ENCODE assay signal across 8 cellular contexts in genomic region chr6:24493945-24494725, GRCh38. TPM values are rescaled to one million over a fixed set of nuclear protein-coding genes. Genes with fewer than 3 reads are reported as not detected.
DNase-seq lines count a peak whose midpoint lies in the region; ATAC-seq, FAIRE-seq and TF ChIP-seq lines count a peak whose summit lies in the region.

No MANE protein-coding gene starts in this region.

- WGBS in GM12878 (ENCODE audit: insufficient coverage, insufficient replicate concordance, low lambda C conversion rate, missing lambda C conversion rate) = 35% methylated on average over 22 of the region's 24 CpGs

- H3K4me3 ChIP-seq in GM12875 (ENCODE audit: low read depth, low read length) = peak overlapping the region; percentile 48
- peak overlapping the region; percentile 79 for H3K4me3 ChIP-seq in GM12878

- FAIRE-seq in GM12878 (lab: Jason Lieb, UNC) = no peak

- H3K36me3 ChIP-seq in GM12878 (ENCODE audit: control insufficient read depth in 2 of 2, insufficient read depth in 2 of 2, low read length in 1 of 2) = no peaks in the 10 kb centered on the region

- H3K4me2 ChIP-seq in GM12878 (ENCODE audit: control insufficient read depth, insufficient read depth) = peak overlapping the region; percentile 90

- H3K9ac ChIP-seq in GM12878 (ENCODE audit: control insufficient read depth, insufficient read depth, low read length) = peak overlapping the region; percentile 21

- no peaks in the 10 kb centered on the region for H3K27me3 ChIP-seq in GM12878 (replicated peaks in 1 of 2; ENCODE audit: control insufficient read depth in 2 of 2, insufficient read depth in 2 of 2, low read length in 1 of 2)

- H2AFZ ChIP-seq in GM12878 (ENCODE audit: control insufficient read depth, low read depth, low read length) = peak overlapping the region; percentile 42

- RAD21 ChIA-PET in GM12878 (lab: Charles Lee; ENCODE audit: unreplicated experiment) = interaction anchor here (0.7 to 5.3 kb wide), 10 partner anchors 23 to 281 kb away, joined by 3 to 81 read pairs (median 6); partner anchors contain the start of gene GMNN

- TF ChIP-seq RAD21 in GM12878 (IDR thresholded peaks at IDR 0.05; ENCODE audit: insufficient read depth, low read depth, low read length) = no peak

- TF ChIP-seq CTCF in GM12875 (IDR thresholded peaks at IDR 0.05; ENCODE audit: borderline replicate concordance, insufficient read depth, low read depth, low read length) (no peak), GM12878 (IDR thresholded peaks at IDR 0.05 in 2 of 3, conservative IDR thresholded peaks at IDR 0.05 in 1 of 3; ENCODE audit: control insufficient read depth in 2 of 3, extremely low read depth in 1 of 3, insufficient read depth in 1 of 3, low read depth in 3 of 3, low read length in 3 of 3) (no peak), mesothelial cell of epicardium (IDR thresholded peaks at IDR 0.05; ENCODE audit: unreplicated experiment) (no peak)

- peaks cover 9% of the 10 kb centered on the region for H3K9me3 Mint-ChIP-seq in mesothelial cell of epicardium

- SMC1A ChIA-PET in GM12878 (lab: Charles Lee; ENCODE audit: uncharacterized antibody, unreplicated experiment) = interaction anchor here (0.9 to 7.4 kb wide), 11 partner anchors 12 to 207 kb away, joined by 3 to 68 read pairs (median 4); no protein-coding TSS in a partner anchor

- H4K20me1 ChIP-seq in GM12878 (ENCODE audit: control insufficient read depth, insufficient read depth) = no peaks in the 10 kb centered on the region

- TF ChIP-seq EP300 in GM12878 (IDR thresholded peaks at IDR 0.05; ENCODE audit: borderline replicate concordance in 1 of 2, control insufficient read depth in 1 of 2, low read depth in 2 of 2, low read length in 2 of 2) = no peak

- POLR2A ChIA-PET in GM12878 (lab: Charles Lee) = interaction anchor here (1.0 to 2.6 kb wide), 5 partner anchors 18 to 173 kb away, joined by 3 to 15 read pairs (median 6); partner anchors contain the start of genes ACOT13 and TDP2

- DNase-seq in GM12878 (ENCODE audit: low read depth, low spot score) = no peak
- DNase-seq in mesothelial cell of epicardium (ENCODE audit: low spot score in 2 of 2, unreplicated experiment in 2 of 2) = no peak
- no peak for DNase-seq in NCI-H1930 (lab: John Stamatoyannopoulos, UW)
- no peak for DNase-seq in EL
- no peak for DNase-seq in effector CD8-positive, alpha-beta T cell (lab: John Stamatoyannopoulos, UW)
- DNase-seq in DMS53 (lab: John Stamatoyannopoulos, UW) = no peak

- no TSS peak for BruUV-seq in GM12878 (replicated peaks; lab: Mats Ljungman, UMichigan)

- H3K4me1 ChIP-seq in GM12878 (ENCODE audit: control insufficient read depth, insufficient read depth, low read length) = peaks cover 3% of the 10 kb centered on the region; the same call in 1 of the 2 replicates

- H3K27ac Mint-ChIP-seq in mesothelial cell of epicardium = no peak overlapping the region

- no peaks in the 10 kb centered on the region; the same call in 2 of the 3 replicates for H3K9me3 ChIP-seq in GM12878 (replicated peaks; ENCODE audit: control insufficient read depth, insufficient read depth, low read length)

- peaks cover 19% of the 10 kb centered on the region for H3K36me3 Mint-ChIP-seq in mesothelial cell of epicardium

- H3K4me1 Mint-ChIP-seq in mesothelial cell of epicardium = peaks cover 4% of the 10 kb centered on the region

- H3K27me3 Mint-ChIP-seq in mesothelial cell of epicardium (ENCODE audit: low read depth) = no peaks in the 10 kb centered on the region

- ATAC-seq in HG03064 (IDR thresholded peaks at IDR 0.05; ENCODE audit: low read depth, unreplicated experiment) (peak; percentile 4), GM12878 (peak; percentile 6)

- CTCF ChIA-PET in GM12878 (lab: Yijun Ruan, JAX) = interaction anchor here (0.7 to 11.3 kb wide), 21 partner anchors 8 to 531 kb away, joined by 3 to 233 read pairs (median 4); no protein-coding TSS in a partner anchor

- TF ChIP-seq POLR2A in GM12878 (IDR thresholded peaks at IDR 0.05; ENCODE audit: low read depth, low read length) = no peak

- intact Hi-C loops in GM12878 (cut with micrococcal nuclease; ENCODE audit: unreplicated experiment) = no loop called here

- no peak overlapping the region for H3K27ac ChIP-seq in GM12878 (ENCODE audit: control insufficient read depth, insufficient read depth)

- peak overlapping the region; percentile 73 for H3K4me3 Mint-ChIP-seq in mesothelial cell of epicardium

- H3K79me2 ChIP-seq in GM12878 (ENCODE audit: control insufficient read depth, insufficient read depth, low read length) = no peaks in the 10 kb centered on the region

- in situ Hi-C loops in GM12878 (cut with MboI) = no loop called here

TF ChIP-seq in GM12878, 131 proteins besides CTCF, POLR2A, EP300 and RAD21:
- TF ChIP-seq MYC (IDR thresholded peaks at IDR 0.05; ENCODE audit: insufficient read depth, insufficient read length, insufficient replicate concordance, low read length, severe bottlenecking) (no peak), BACH1 (IDR thresholded peaks at IDR 0.05; ENCODE audit: borderline replicate concordance) (no peak), RAD51 (IDR thresholded peaks at IDR 0.05) (no peak), CHD2 (IDR thresholded peaks at IDR 0.05; ENCODE audit: borderline replicate concordance, low read depth, low read length) (no peak), KLF5 (IDR thresholded peaks at IDR 0.05; ENCODE audit: partially characterized antibody) (no peak), GATAD2B (conservative IDR thresholded peaks at IDR 0.05; ENCODE audit: low read depth) (no peak), SREBF1 (IDR thresholded peaks at IDR 0.05; ENCODE audit: low read length) (no peak), POLR2AphosphoS5 (IDR thresholded peaks at IDR 0.05; ENCODE audit: low read length) (no peak), MTA3 (IDR thresholded peaks at IDR 0.05; ENCODE audit: borderline replicate concordance, low read length) (no peak), SUZ12 (IDR thresholded peaks at IDR 0.05; ENCODE audit: unreplicated experiment) (no peak), FOXM1 (IDR thresholded peaks at IDR 0.05; ENCODE audit: low read depth, low read length) (no peak)
TF ChIP-seq in GM12878: peak in this region for 0.

RNA-seq across cellular contexts. Expression of gene ALDH5A1, which starts 0.6 kb away (rescaled TPM):
- 5.9 and 6.6 TPM in 2 replicates for total RNA-seq in GM12878 (2013; cell fraction: nucleolus; rRNA removed)
- total RNA-seq in GM12878 (2014; rRNA removed) (10.2 and 10.6 TPM in 2 replicates), GM12878 (2014; rRNA removed; fragmentation: Illumina TruSeq; extraction: Trizol) (6.5 and 8.5 TPM in 2 replicates), GM12878 (2021) (13.8 and 15.3 TPM in 2 replicates), mesothelial cell of epicardium (19.6 to 22.6 TPM (median 22.5 TPM) in 3 replicates)
- polyA plus RNA-seq in GM12878 (2011; ENCODE audit: low read depth) = 7.6 TPM
- polyA plus RNA-seq in GM12878 (2011; rRNA removed) (6.2 and 7.7 TPM in 2 replicates), GM12878 (2014; fragmentation: Illumina TruSeq; extraction: Trizol) (12.5 and 13.5 TPM in 2 replicates), GM12878 (2014; fragmentation: Nextera tagmentation; extraction: Ambion mirVana) (1 to 10 TPM; 2.6 to 6.9 TPM), GM12878 (2014; rRNA removed) (10.6 and 11.0 TPM in 2 replicates), GM12878 (2016; fragmentation: Nextera tagmentation; extraction: Ambion mirVana) (10 to 100 TPM in 1 of 2 experiments, 1 to 10 TPM in 1; 8.2 to 11.9 TPM)
- polyA plus RNA-seq in GM12878 (2011; cell fraction: cytosol; rRNA removed) = 4.0 and 4.4 TPM in 2 replicates
- polyA plus RNA-seq in GM12878 (2011; cell fraction: nucleus; rRNA removed) = 4.2 and 6.2 TPM in 2 replicates
- polyA plus RNA-seq in GM12878 (2012) = 9.9 and 10.9 TPM in 2 replicates
- polyA minus RNA-seq in GM12878 (2011; rRNA and poly(A)+ RNA removed) = 5.2 TPM in 2 replicates
- 2.3 and 3.3 TPM in 2 replicates for polyA minus RNA-seq in GM12878 (2011; cell fraction: cytosol; rRNA and poly(A)+ RNA removed)
- polyA minus RNA-seq in GM12878 (2011; cell fraction: nucleus; rRNA and poly(A)+ RNA removed) = 2.1 TPM in 2 replicates

RNA-seq across cellular contexts. Expression of gene GPLD1, which starts 4.8 kb away (rescaled TPM):
- 9.6 and 11.9 TPM in 2 replicates for total RNA-seq in GM12878 (2013; cell fraction: nucleolus; rRNA removed)
- 1.0 TPM in 2 replicates for total RNA-seq in GM12878 (2014; rRNA removed)
- 0.60 and 1.0 TPM in 2 replicates for total RNA-seq in GM12878 (2014; rRNA removed; fragmentation: Illumina TruSeq; extraction: Trizol)
- 1.0 and 1.2 TPM in 2 replicates for total RNA-seq in GM12878 (2021)
- 0.28 TPM for polyA plus RNA-seq in GM12878 (2011; ENCODE audit: low read depth)
- 0.73 and 0.75 TPM in 2 replicates for polyA plus RNA-seq in GM12878 (2011; rRNA removed)
- polyA plus RNA-seq in GM12878 (2011; cell fraction: cytosol; rRNA removed) = 0.36 and 0.48 TPM in 2 replicates
- 1.3 and 1.4 TPM in 2 replicates for polyA plus RNA-seq in GM12878 (2011; cell fraction: nucleus; rRNA removed)
- polyA plus RNA-seq in GM12878 (2012) = 0.57 and 0.58 TPM in 2 replicates
- polyA plus RNA-seq in GM12878 (2014; fragmentation: Illumina TruSeq; extraction: Trizol) = 0.51 and 0.60 TPM in 2 replicates
- polyA plus RNA-seq in GM12878 (2014; fragmentation: Nextera tagmentation; extraction: Ambion mirVana) = under 1 TPM; 0.13 to 0.16 TPM
- polyA plus RNA-seq in GM12878 (2014; rRNA removed) = 0.46 and 0.99 TPM in 2 replicates
- under 1 TPM; 0.04 to 0.66 TPM for polyA plus RNA-seq in GM12878 (2016; fragmentation: Nextera tagmentation; extraction: Ambion mirVana)
- polyA minus RNA-seq in GM12878 (2011; rRNA and poly(A)+ RNA removed) = 0.77 and 1.1 TPM in 2 replicates
- not detected in 2 replicates for polyA minus RNA-seq in GM12878 (2011; cell fraction: cytosol; rRNA and poly(A)+ RNA removed)
- polyA minus RNA-seq in GM12878 (2011; cell fraction: nucleus; rRNA and poly(A)+ RNA removed) = 0.85 and 1.1 TPM in 2 replicates
- 4.2 to 4.8 TPM (median 4.7 TPM) in 3 replicates for total RNA-seq in mesothelial cell of epicardium
